Comparison of ENCODE assay signal across 24 cellular contexts in the genomic region with DNA sequence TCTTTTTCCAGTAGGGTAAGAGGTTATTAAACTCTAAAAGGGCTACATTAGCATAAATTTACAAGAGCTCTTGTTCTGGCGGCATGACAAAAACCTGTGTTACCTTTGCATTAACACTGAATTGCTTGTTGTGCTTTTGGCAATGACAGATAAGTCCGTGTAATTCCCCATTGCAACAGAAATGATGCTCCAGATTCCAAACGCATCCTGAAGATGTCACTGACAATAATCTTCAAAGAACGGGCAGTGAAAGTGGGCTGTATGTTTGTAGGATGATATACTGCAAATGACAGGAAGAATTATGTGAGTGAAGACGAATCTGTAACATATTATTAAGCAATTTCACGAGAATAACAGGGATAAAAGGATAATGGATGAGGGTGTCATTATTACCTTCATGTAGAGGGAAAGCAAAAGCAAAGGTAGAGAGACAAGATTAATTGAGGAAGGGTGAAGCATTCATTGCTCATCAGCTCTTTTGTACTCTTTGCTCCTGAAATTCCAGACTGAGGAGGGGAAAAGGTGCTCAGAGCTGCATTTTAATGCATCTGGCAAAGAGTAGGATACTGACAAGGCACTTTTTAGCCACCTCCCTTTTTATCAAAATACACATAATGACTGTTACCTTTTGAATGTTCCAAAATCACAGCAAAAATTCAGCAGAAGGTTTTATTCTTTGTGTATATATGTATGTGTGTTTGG. TPM values are rescaled to one million over a fixed set of nuclear protein-coding genes. Genes with fewer than 3 reads are reported as not detected.
DNase-seq lines count a peak whose midpoint lies in the region; TF ChIP-seq lines count a peak whose summit lies in the region.
"Had no signal": no experiment of that assay in that cellular context is flagged by ENCODE, and none has a peak within 500 bp of the region (broad histone marks: within the 10 kb centered on the region; RNA-seq: fewer than 3 reads in every experiment).

No MANE protein-coding gene starts in this region.

- POLR2A ChIA-PET in activated CD4-positive, alpha-beta memory T cell treated with anti-CD3 and anti-CD28 coated beads for 36 hours (lab: Charles Lee): no interaction called here

- CTCF ChIA-PET in activated CD4-positive, alpha-beta memory T cell treated with anti-CD3 and anti-CD28 coated beads for 36 hours (lab: Charles Lee): no interaction called here

- DNase-seq in NCI-H82 (lab: John Stamatoyannopoulos, UW) (peak; percentile 75), NCI-H82 treated with DMSO at 0.1 percent for 48 hours (lab: John Stamatoyannopoulos, UW; ENCODE audit: unreplicated experiment) (no peak), NCI-H524 (lab: John Stamatoyannopoulos, UW) (peak; percentile 15 to 39), caudate nucleus (lab: John Stamatoyannopoulos, UW) (peak in 3 of 61 donors; percentile 8 to 51 (median 10)), DMS53 treated with DMSO at 0.1 percent for 48 hours (lab: John Stamatoyannopoulos, UW; ENCODE audit: unreplicated experiment) (no peak), GM10266 (ENCODE audit: extremely low spot score) (no peak), posterior cingulate gyrus (no peak)
- no peak for DNase-seq in activated CD4-positive, alpha-beta memory T cell treated with anti-CD3 and anti-CD28 coated beads for 36 hours
- DNase-seq: 8988T; activated CD8-positive, alpha-beta T cell treated with anti-CD3 and anti-CD28 coated beads for 36 hours; activated gamma-delta T cell; activated T-cell treated with anti-CD3 and anti-CD28 coated beads for 4 hours; CD8-positive, alpha-beta T cell; dermis blood vessel endothelial cell; DMS79; naive thymus-derived CD4-positive, alpha-beta T cell; NCI-H1092 treated with DMSO at 0.1 percent for 48 hours; right cardiac atrium; stomach; T1000 had no signal

- TF ChIP-seq CTCF in GM10266 (IDR thresholded peaks at IDR 0.05; ENCODE audit: control insufficient read depth, insufficient read depth, low read depth, missing control alignments): no peak

- no peak overlapping the region for H3K4me3 Mint-ChIP-seq in activated CD4-positive, alpha-beta memory T cell treated with anti-CD3 and anti-CD28 coated beads for 36 hours
- H3K4me3 Mint-ChIP-seq: activated CD8-positive, alpha-beta T cell treated with anti-CD3 and anti-CD28 coated beads for 36 hours; CD8-positive, alpha-beta T cell; naive thymus-derived CD4-positive, alpha-beta T cell had no signal

- intact Hi-C loops in posterior cingulate gyrus (cut with DNase I): no loop called here
- intact Hi-C loops in activated CD4-positive, alpha-beta memory T cell treated with anti-CD3 and anti-CD28 coated beads for 36 hours (cut with micrococcal nuclease): no loop called here

- peak overlapping the region; percentile 68 for H3K27ac ChIP-seq in caudate nucleus (ENCODE audit: low read depth, low read length)
- H3K27ac ChIP-seq: RWPE1, stomach, tibial nerve had no signal

- H3K27ac Mint-ChIP-seq in activated CD4-positive, alpha-beta memory T cell treated with anti-CD3 and anti-CD28 coated beads for 36 hours: no peak overlapping the region
- H3K27ac Mint-ChIP-seq: activated CD8-positive, alpha-beta T cell treated with anti-CD3 and anti-CD28 coated beads for 36 hours; CD8-positive, alpha-beta T cell; naive thymus-derived CD4-positive, alpha-beta T cell had no signal

- H3K27me3 Mint-ChIP-seq in activated CD4-positive, alpha-beta memory T cell treated with anti-CD3 and anti-CD28 coated beads for 36 hours: no peaks in the 10 kb centered on the region
- H3K27me3 Mint-ChIP-seq: activated CD8-positive, alpha-beta T cell treated with anti-CD3 and anti-CD28 coated beads for 36 hours had no signal

- H3K9me3 Mint-ChIP-seq in activated CD4-positive, alpha-beta memory T cell treated with anti-CD3 and anti-CD28 coated beads for 36 hours: no peaks in the 10 kb centered on the region
- H3K9me3 Mint-ChIP-seq: activated CD8-positive, alpha-beta T cell treated with anti-CD3 and anti-CD28 coated beads for 36 hours; CD8-positive, alpha-beta T cell had no signal

- no peaks in the 10 kb centered on the region for H3K4me1 Mint-ChIP-seq in activated CD4-positive, alpha-beta memory T cell treated with anti-CD3 and anti-CD28 coated beads for 36 hours (ENCODE audit: low read depth)
- H3K4me1 Mint-ChIP-seq: naive thymus-derived CD4-positive, alpha-beta T cell had no signal

- H3K36me3 Mint-ChIP-seq in activated CD4-positive, alpha-beta memory T cell treated with anti-CD3 and anti-CD28 coated beads for 36 hours: no peaks in the 10 kb centered on the region
- H3K36me3 Mint-ChIP-seq: CD8-positive, alpha-beta T cell had no signal

RNA-seq across cellular contexts. Expression of a gene that starts 38.5 kb away (rescaled TPM):
- not detected for total RNA-seq in activated CD4-positive, alpha-beta memory T cell treated with anti-CD3 and anti-CD28 coated beads for 36 hours
- total RNA-seq: activated CD8-positive, alpha-beta T cell treated with anti-CD3 and anti-CD28 coated beads for 36 hours; CD8-positive, alpha-beta T cell; endothelial cell of umbilical vein; naive thymus-derived CD4-positive, alpha-beta T cell; NCI-H460 had no signal

Comparison
In these comparisons a context has a peak if more than half of its experiments do, and no peak if none do; other contexts are left out.
1. DNase-seq: peak in NCI-H82 (single experiment) and NCI-H524 (2 of 2); none in NCI-H82 treated with DMSO at 0.1 percent for 48 hours (single experiment), DMS53 treated with DMSO at 0.1 percent for 48 hours (single experiment), GM10266 (single experiment), posterior cingulate gyrus (0 of 10) and activated CD4-positive, alpha-beta memory T cell treated with anti-CD3 and anti-CD28 coated beads for 36 hours (single experiment).